ENCODE assay signal across 19 cellular contexts in the genomic region with DNA sequence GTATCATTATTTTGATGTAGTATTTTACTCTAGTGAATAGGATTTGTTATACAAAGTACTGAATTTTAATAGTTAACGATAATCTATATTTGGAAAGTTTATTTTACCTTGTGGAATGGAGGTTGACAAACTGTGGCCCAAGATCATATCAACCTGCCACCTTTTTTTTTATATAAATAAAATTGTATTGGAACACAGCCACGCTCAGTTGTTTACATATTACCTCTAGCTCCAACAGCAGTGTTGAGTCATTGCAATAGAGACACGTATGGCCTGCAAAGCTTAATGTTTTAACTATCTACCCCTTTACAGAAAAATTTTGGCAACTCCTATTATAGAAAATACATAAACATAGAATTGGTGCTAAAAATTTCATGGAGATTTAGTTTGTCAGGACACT.
"Had no signal": no experiment of that assay in that cellular context is flagged by ENCODE, and none has a peak within 500 bp of the region (broad histone marks: within the 10 kb centered on the region; RNA-seq: fewer than 3 reads in every experiment).

No MANE protein-coding gene starts in this region.

- H3K9me3 ChIP-seq: colonic mucosa had no signal

- H3K36me3 Mint-ChIP-seq: activated naive CD8-positive, alpha-beta T cell treated with anti-CD3 and anti-CD28 coated beads, Interleukin-2, amount 10 ng/mL, durations not matched to agents 7 days and 5 days; T-cell had no signal

- DNase-seq: activated CD4-positive, alpha-beta memory T cell treated with anti-CD3 and anti-CD28 coated beads, Interleukin-2, amount 10 ng/mL, durations not matched to agents 7 days and 5 days; activated CD4-positive, alpha-beta T cell treated with anti-CD3 and anti-CD28 coated beads for 36 hours; activated CD8-positive, alpha-beta memory T cell treated with anti-CD3 and anti-CD28 coated beads, Interleukin-2, amount 50 U/mL, for 4 hours; activated gamma-delta T cell treated with Interleukin-2 at 50 U/mL for 16 hours; activated naive CD8-positive, alpha-beta T cell treated with anti-CD3 and anti-CD28 coated beads, Interleukin-2, amount 10 ng/mL, durations not matched to agents 7 days and 5 days; activated T-cell treated with anti-CD3 and anti-CD28 coated beads, Interleukin-2, amount 50 U/mL, for 72 hours; anterior cingulate cortex; colonic mucosa; effector CD8-positive, alpha-beta T cell; hypothalamus; occipital lobe; stimulated activated CD4-positive, alpha-beta T cell treated with anti-CD3 and anti-CD28 coated beads, Interleukin-2, amount 100 ng/mL, for 48 hours; stimulated activated naive CD4-positive, alpha-beta T cell treated with Interleukin-2 at 50 U/mL for 16 hours; T-cell; T1000; trophoblast cell; WERI-Rb-1 had no signal

- H3K27me3 ChIP-seq: colonic mucosa had no signal

- H3K4me1 Mint-ChIP-seq: activated CD4-positive, alpha-beta memory T cell treated with anti-CD3 and anti-CD28 coated beads, Interleukin-2, amount 10 ng/mL, durations not matched to agents 7 days and 5 days; activated CD4-positive, alpha-beta T cell treated with anti-CD3 and anti-CD28 coated beads for 36 hours; activated naive CD8-positive, alpha-beta T cell treated with anti-CD3 and anti-CD28 coated beads, Interleukin-2, amount 10 ng/mL, durations not matched to agents 7 days and 5 days; T-cell had no signal

- H3K4me3 ChIP-seq: colonic mucosa, lung had no signal

- H3K4me1 ChIP-seq: colonic mucosa had no signal

- H3K4me3 Mint-ChIP-seq: activated CD4-positive, alpha-beta memory T cell treated with anti-CD3 and anti-CD28 coated beads, Interleukin-2, amount 10 ng/mL, durations not matched to agents 7 days and 5 days; activated CD4-positive, alpha-beta T cell treated with anti-CD3 and anti-CD28 coated beads for 36 hours; activated naive CD8-positive, alpha-beta T cell treated with anti-CD3 and anti-CD28 coated beads, Interleukin-2, amount 10 ng/mL, durations not matched to agents 7 days and 5 days; activated T-cell treated with anti-CD3 and anti-CD28 coated beads, Interleukin-2, amount 50 U/mL, for 72 hours; nephron; T-cell had no signal

- H3K36me3 ChIP-seq: colonic mucosa, WERI-Rb-1 had no signal

- H3K27ac Mint-ChIP-seq: activated CD4-positive, alpha-beta memory T cell treated with anti-CD3 and anti-CD28 coated beads, Interleukin-2, amount 10 ng/mL, durations not matched to agents 7 days and 5 days; activated CD4-positive, alpha-beta T cell treated with anti-CD3 and anti-CD28 coated beads for 36 hours; activated naive CD8-positive, alpha-beta T cell treated with anti-CD3 and anti-CD28 coated beads, Interleukin-2, amount 10 ng/mL, durations not matched to agents 7 days and 5 days; activated T-cell treated with anti-CD3 and anti-CD28 coated beads, Interleukin-2, amount 50 U/mL, for 72 hours; nephron; T-cell had no signal

- ATAC-seq: activated CD4-positive, alpha-beta T cell treated with anti-CD3 and anti-CD28 coated beads for 36 hours; activated T-cell treated with anti-CD3 and anti-CD28 coated beads, Interleukin-2, amount 50 U/mL, for 72 hours; T-cell had no signal

- H3K9me3 Mint-ChIP-seq: activated CD4-positive, alpha-beta memory T cell treated with anti-CD3 and anti-CD28 coated beads, Interleukin-2, amount 10 ng/mL, durations not matched to agents 7 days and 5 days had no signal

- H3K27ac ChIP-seq: WERI-Rb-1 had no signal

- H3K27me3 Mint-ChIP-seq: activated CD4-positive, alpha-beta memory T cell treated with anti-CD3 and anti-CD28 coated beads, Interleukin-2, amount 10 ng/mL, durations not matched to agents 7 days and 5 days; activated CD4-positive, alpha-beta T cell treated with anti-CD3 and anti-CD28 coated beads for 36 hours; activated naive CD8-positive, alpha-beta T cell treated with anti-CD3 and anti-CD28 coated beads, Interleukin-2, amount 10 ng/mL, durations not matched to agents 7 days and 5 days; T-cell had no signal
